Comparison of ENCODE assay signal across 1 cellular context in genomic region chr20:47113362-47114118, GRCh38.
TF ChIP-seq lines count a peak whose summit lies in the region.

No MANE protein-coding gene starts in this region.

TF ChIP-seq in K562, 482 proteins besides CTCF, POLR2A, EP300 and RAD21 (continued from another document):
- TF ChIP-seq E2F8 (IDR thresholded peaks at IDR 0.05; ENCODE audit: low read depth, partially characterized antibody), result no peak
- TF ChIP-seq ZKSCAN1 (IDR thresholded peaks at IDR 0.05; ENCODE audit: low read depth, low read length), result no peak
- no peak for TF ChIP-seq TBL1XR1 (IDR thresholded peaks at IDR 0.05; ENCODE audit: low read length in 2 of 2)
- TF ChIP-seq ZNF316 (IDR thresholded peaks at IDR 0.05), result peak; percentile 53
- no peak for TF ChIP-seq HDAC3 (IDR thresholded peaks at IDR 0.05; ENCODE audit: borderline replicate concordance, partially characterized antibody)
- TF ChIP-seq NFE2 (IDR thresholded peaks at IDR 0.05; ENCODE audit: low read depth), result 0 out of 2 replicates have a peak, but pooled peaks have one; percentile 14
- no peak for TF ChIP-seq ZBTB40 (IDR thresholded peaks at IDR 0.05)
- no peak for TF ChIP-seq ZBTB40 (CRISPR knock-in tag; IDR thresholded peaks at IDR 0.05)
- TF ChIP-seq ZNF239 (CRISPR knock-in tag; IDR thresholded peaks at IDR 0.05), result no peak
- no peak for TF ChIP-seq ZNF449 (CRISPR knock-in tag; IDR thresholded peaks at IDR 0.05)
- TF ChIP-seq XRCC5 (IDR thresholded peaks at IDR 0.05; ENCODE audit: low read depth, low read length), result no peak
- TF ChIP-seq E2F3 (CRISPR knock-in tag; IDR thresholded peaks at IDR 0.05), result no peak
- no peak for TF ChIP-seq CTCFL (IDR thresholded peaks at IDR 0.05; ENCODE audit: borderline replicate concordance, insufficient read depth, low read depth, low read length, poor library complexity, severe bottlenecking)
- no peak for TF ChIP-seq NR2F6 (CRISPR knock-in tag; IDR thresholded peaks at IDR 0.05)
- no peak for TF ChIP-seq RNF2 (IDR thresholded peaks at IDR 0.05)
- TF ChIP-seq ZNF175 (CRISPR knock-in tag; IDR thresholded peaks at IDR 0.05; ENCODE audit: low read depth), result no peak
- TF ChIP-seq C11orf30 (IDR thresholded peaks at IDR 0.05; ENCODE audit: low read depth), result peak; percentile 56; the same call in 1 of the 2 replicates
